In the genomic region with DNA sequence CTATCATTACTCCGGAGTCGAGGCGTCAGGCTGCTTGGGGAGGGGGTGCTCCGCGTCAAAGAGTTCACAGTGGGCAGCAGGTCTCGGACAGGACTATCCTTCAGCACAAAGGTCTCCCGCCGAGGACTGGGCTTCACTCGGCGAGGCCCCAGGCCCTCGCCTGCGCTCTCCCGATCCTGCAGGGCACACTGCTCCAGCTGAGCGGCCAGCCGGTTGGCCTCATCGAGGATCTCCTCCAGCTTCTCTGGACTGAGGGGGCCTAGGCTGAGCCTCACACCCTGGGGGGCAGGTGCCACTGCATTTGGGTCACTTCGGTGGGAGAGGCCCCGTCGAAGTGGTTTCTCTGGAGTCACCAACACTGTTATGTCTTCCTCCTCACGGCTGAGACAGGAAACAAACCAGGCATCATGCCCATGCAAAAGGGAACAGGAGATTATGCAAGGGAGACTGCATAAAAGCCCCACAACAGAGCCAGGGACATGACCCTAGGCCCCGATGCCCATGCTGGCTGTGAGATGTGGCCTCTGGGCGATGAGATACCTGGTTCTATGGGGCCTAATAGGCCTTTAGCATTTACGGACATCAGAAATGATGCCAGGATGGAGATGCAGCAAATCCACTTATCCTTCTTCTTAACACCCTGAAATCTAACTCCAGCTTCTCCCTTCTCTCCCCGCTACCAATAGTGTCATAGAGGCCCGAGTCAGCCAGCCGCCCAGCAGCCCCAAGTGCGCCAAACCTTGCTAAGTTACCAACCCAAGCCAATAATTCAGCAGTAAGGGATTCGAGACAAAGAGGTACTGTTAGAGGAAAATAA, we compare ENCODE assay signal across 8 cellular contexts. TPM values are rescaled to one million over a fixed set of nuclear protein-coding genes. Genes with fewer than 3 reads are reported as not detected.
DNase-seq lines count a peak whose midpoint lies in the region; ATAC-seq, FAIRE-seq and TF ChIP-seq lines count a peak whose summit lies in the region.

No MANE protein-coding gene starts in this region.

- ATAC-seq in K562 (no peak), GM19351 (IDR thresholded peaks at IDR 0.05; ENCODE audit: unreplicated experiment) (no peak)

- no peak for TF ChIP-seq CTCF in K562 (IDR thresholded peaks at IDR 0.05 in 2 of 3, conservative IDR thresholded peaks at IDR 0.05 in 1 of 3; ENCODE audit: insufficient read depth in 2 of 3, low read depth in 1 of 3, low read length in 3 of 3)

- H3K27ac ChIP-seq in K562 (ENCODE audit: extremely low read depth, low read depth, low read length) = peak overlapping the region; percentile 97; the same call in 2 of the 3 replicates
- H3K27ac ChIP-seq in mesodermal cell (ENCODE audit: low read depth, low read length, severe bottlenecking) = no peak overlapping the region

- H3K36me3 ChIP-seq in K562 (ENCODE audit: control insufficient read depth, insufficient read depth, low read length) (peaks cover 37% of the 10 kb centered on the region; the same call in 2 of the 3 replicates), mesodermal cell (ENCODE audit: control insufficient read depth, insufficient read depth, low read length) (peaks cover 42% of the 10 kb centered on the region)

- H3K4me3 ChIP-seq in Jurkat, Clone E6-1 (ENCODE audit: low read length) = peak overlapping the region; percentile 88
- H3K4me3 ChIP-seq in K562 (peak overlapping the region; percentile 68), mesodermal cell (ENCODE audit: extremely low read depth, insufficient read depth, low read length, poor library complexity, severe bottlenecking) (peak overlapping the region; percentile 65)

- DNase-seq in Ammon's horn (ENCODE audit: low spot score) (peak; percentile 70), K562 (ENCODE audit: extremely low read depth in 1 of 4, low spot score in 3 of 4) (peak in 1 of 4 experiments; percentile 33), HEK293T (ENCODE audit: extremely low spot score) (no peak), RCC 7860 (ENCODE audit: low spot score) (no peak), GM03348 (ENCODE audit: low spot score) (no peak)
- DNase-seq in Jurkat, Clone E6-1 (ENCODE audit: low read depth, low spot score) = no peak

- H4K20me1 ChIP-seq in K562 (replicated peaks; ENCODE audit: control insufficient read depth, insufficient read depth, low read length) = peaks cover 4% of the 10 kb centered on the region; the same call in 1 of the 2 replicates

- in situ Hi-C loops in K562 (cut with MboI) = no loop called here

- POLR2A ChIA-PET in K562 (lab: Yijun Ruan, JAX) = interaction anchor here (0.5 to 1.9 kb wide), 14 partner anchors 14 to 117 kb away, joined by 3 to 16 read pairs (median 3); a partner anchor contains a TSS
- POLR2A ChIA-PET in HEK293T (lab: Yijun Ruan, JAX) = interaction anchor here (0.9 to 2.1 kb wide), 12 partner anchors 15 to 179 kb away, joined by 3 to 18 read pairs (median 5); a partner anchor contains a TSS

- FAIRE-seq in K562 (lab: Jason Lieb, UNC) (no peak), RCC 7860 (lab: Jason Lieb, UNC) (no peak)

- H3K9me3 ChIP-seq in K562 (replicated peaks; ENCODE audit: control insufficient read depth, insufficient read depth, low read depth, low read length) = no peaks in the 10 kb centered on the region
- H3K9me3 ChIP-seq in mesodermal cell (ENCODE audit: control insufficient read depth, low read length) = no peaks in the 10 kb centered on the region

- CTCF ChIA-PET in K562 (lab: Yijun Ruan, JAX; ENCODE audit: low intra/inter-chr PET ratio) (no interaction called here), HEK293T (lab: Yijun Ruan, JAX) (interaction anchor here (0.6 to 2.1 kb wide), 4 partner anchors 116 to 259 kb away, joined by 3 to 7 read pairs (median 4); a partner anchor contains a TSS)

- no peaks in the 10 kb centered on the region for H3K9me1 ChIP-seq in K562 (ENCODE audit: control insufficient read depth, insufficient read depth, low read length)

- intact Hi-C loops in K562 (cut with micrococcal nuclease) = loop anchor here (2.0 kb wide), 1 partner anchor 117 kb away; no protein-coding TSS in a partner anchor

- peak overlapping the region; percentile 95; the same call in 1 of the 2 replicates for H2AFZ ChIP-seq in K562 (ENCODE audit: low read depth, low read length)

- peak overlapping the region; percentile 90 to 94 for H3K9ac ChIP-seq in K562 (ENCODE audit: insufficient read depth in 1 of 2, low read depth in 2 of 2, low read length in 2 of 2)

- H3K4me1 ChIP-seq in K562 (replicated peaks in 1 of 2; ENCODE audit: control insufficient read depth in 2 of 2, insufficient read depth in 2 of 2, low read length in 2 of 2) = peaks cover 41 to 47% of the 10 kb centered on the region in 2 experiments
- peaks cover 12% of the 10 kb centered on the region for H3K4me1 ChIP-seq in mesodermal cell (ENCODE audit: control insufficient read depth, insufficient read depth, low read length, poor library complexity, severe bottlenecking)

- peak overlapping the region; percentile 99 for H3K4me2 ChIP-seq in K562 (ENCODE audit: insufficient read depth, low read length)

- BruUV-seq in K562 (replicated peaks; lab: Mats Ljungman, UMichigan) = no TSS peak

- no peak for TF ChIP-seq POLR2A in K562 (conservative IDR thresholded peaks at IDR 0.05)

- WGBS in K562 (ENCODE audit: insufficient coverage, low coverage, missing lambda C conversion rate) = 81% methylated on average over 27 of the region's 28 CpGs
- WGBS in mesodermal cell (ENCODE audit: insufficient coverage in 2 of 2), 2 experiments = 77 to 87% methylated on average over 22 to 28 of the region's 28 CpGs

- H3K79me2 ChIP-seq in K562 (ENCODE audit: control insufficient read depth, insufficient read depth, low read length) = peaks cover 28% of the 10 kb centered on the region

- H3K27me3 ChIP-seq in K562 (ENCODE audit: control insufficient read depth in 2 of 2, insufficient read depth in 2 of 2, low read length in 2 of 2) = no peaks in the 10 kb centered on the region

- no peak for TF ChIP-seq RAD21 in K562 (CRISPR knock-in tag; conservative IDR thresholded peaks at IDR 0.05 in 1 of 2, IDR thresholded peaks at IDR 0.05 in 1 of 2)

- TF ChIP-seq EP300 in K562 (IDR thresholded peaks at IDR 0.05; ENCODE audit: low read length) = no peak

RNA-seq across cellular contexts. Expression of a gene that starts 1.1 kb away (rescaled TPM):
- 39.1 TPM for polyA plus RNA-seq in Jurkat, Clone E6-1 (2012; ENCODE audit: insufficient read depth, insufficient read length)
- 69.7 and 109 TPM in 2 replicates for total RNA-seq in K562 (2011; cell fraction: chromatin; rRNA removed; ENCODE audit: low replicate concordance)
- total RNA-seq in K562 (2011; cell fraction: nucleolus; rRNA removed) = 85.4 and 86.3 TPM in 2 replicates
- 66.2 and 83.3 TPM in 2 replicates for total RNA-seq in K562 (2011; cell fraction: nucleoplasm; rRNA removed)
- total RNA-seq in K562 (2014; rRNA removed) = 52.2 and 64.0 TPM in 2 replicates
- 27.9 and 28.7 TPM in 2 replicates for total RNA-seq in K562 (2014; rRNA removed; fragmentation: Illumina TruSeq; extraction: Trizol)
- total RNA-seq in K562 (2015; rRNA removed; fragmentation: Illumina TruSeq; extraction: Trizol) = 34.7 and 37.0 TPM in 2 replicates
- 51.8 and 55.4 TPM in 2 replicates for total RNA-seq in K562 (2021)
- polyA plus RNA-seq in K562 (2011; rRNA removed) = 39.3 and 59.5 TPM in 2 replicates
- 40.2 and 44.2 TPM in 2 replicates for polyA plus RNA-seq in K562 (2011; cell fraction: cytosol; rRNA removed)
- polyA plus RNA-seq in K562 (2011; cell fraction: nucleus; rRNA removed) = 225 and 272 TPM in 2 replicates
- 43.7 and 45.1 TPM in 2 replicates for polyA plus RNA-seq in K562 (2012)
- polyA plus RNA-seq in K562 (2014; fragmentation: Illumina TruSeq; extraction: Trizol) = 41.8 and 49.7 TPM in 2 replicates
- 1 to 10 TPM; 6.5 to 7.9 TPM for polyA plus RNA-seq in K562 (2014; fragmentation: Nextera tagmentation; extraction: Ambion mirVana)
- 56.1 and 65.2 TPM in 2 replicates for polyA plus RNA-seq in K562 (2014; rRNA removed)
- 16.7 and 17.2 TPM in 2 replicates for polyA minus RNA-seq in K562 (2011; rRNA and poly(A)+ RNA removed)
- 15.9 and 17.8 TPM in 2 replicates for polyA minus RNA-seq in K562 (2011; cell fraction: cytosol; rRNA and poly(A)+ RNA removed)
- 23.6 and 43.5 TPM in 2 replicates for polyA minus RNA-seq in K562 (2011; cell fraction: nucleus; rRNA and poly(A)+ RNA removed)
- polyA plus RNA-seq in mesodermal cell (2013, experiment 1 of 2) = 42.2 TPM
- polyA plus RNA-seq in mesodermal cell (2013, experiment 2 of 2) = 41.8 TPM

RNA-seq across cellular contexts. Expression of a gene that starts 24.9 kb away (rescaled TPM):
- not detected for polyA plus RNA-seq in Jurkat, Clone E6-1 (2012; ENCODE audit: insufficient read depth, insufficient read length)
- total RNA-seq in K562 (2011; cell fraction: chromatin; rRNA removed; ENCODE audit: low replicate concordance) = 1.2 and 1.7 TPM in 2 replicates
- 1.2 TPM in 2 replicates for total RNA-seq in K562 (2011; cell fraction: nucleolus; rRNA removed)
- total RNA-seq in K562 (2011; cell fraction: nucleoplasm; rRNA removed) = 1.5 TPM in 1 of 2 replicates, not detected in the other
- total RNA-seq in K562 (2014; rRNA removed) (0.49 and 0.50 TPM in 2 replicates), K562 (2014; rRNA removed; fragmentation: Illumina TruSeq; extraction: Trizol) (0.33 and 0.57 TPM in 2 replicates), K562 (2015; rRNA removed; fragmentation: Illumina TruSeq; extraction: Trizol) (0.15 and 0.22 TPM in 2 replicates), K562 (2021) (0.34 and 0.66 TPM in 2 replicates)
- polyA plus RNA-seq in K562 (2011; rRNA removed) (0.60 and 1.9 TPM in 2 replicates), K562 (2014; fragmentation: Illumina TruSeq; extraction: Trizol) (0.22 and 0.36 TPM in 2 replicates), K562 (2014; fragmentation: Nextera tagmentation; extraction: Ambion mirVana) (under 1 TPM; 0.20 TPM), K562 (2014; rRNA removed) (0.08 and 0.45 TPM in 2 replicates)
- 0.52 and 2.6 TPM in 2 replicates for polyA plus RNA-seq in K562 (2011; cell fraction: cytosol; rRNA removed)
- 0.73 and 4.1 TPM in 2 replicates for polyA plus RNA-seq in K562 (2011; cell fraction: nucleus; rRNA removed)
- 0.08 and 0.36 TPM in 2 replicates for polyA plus RNA-seq in K562 (2012)
- 0.42 and 0.74 TPM in 2 replicates for polyA minus RNA-seq in K562 (2011; rRNA and poly(A)+ RNA removed)
- polyA minus RNA-seq in K562 (2011; cell fraction: cytosol; rRNA and poly(A)+ RNA removed) = 0.57 TPM in 1 of 2 replicates, not detected in the other
- polyA minus RNA-seq in K562 (2011; cell fraction: nucleus; rRNA and poly(A)+ RNA removed) = 0.56 and 0.67 TPM in 2 replicates
- polyA plus RNA-seq in mesodermal cell (2013, experiment 1 of 2) = not detected
- not detected for polyA plus RNA-seq in mesodermal cell (2013, experiment 2 of 2)

RNA-seq across cellular contexts. Expression of a gene that starts 32.5 kb away (rescaled TPM):
- polyA plus RNA-seq in Jurkat, Clone E6-1 (2012; ENCODE audit: insufficient read depth, insufficient read length) = 13.5 TPM
- total RNA-seq in K562 (2011; cell fraction: chromatin; rRNA removed; ENCODE audit: low replicate concordance) = 44.8 and 129 TPM in 2 replicates
- total RNA-seq in K562 (2011; cell fraction: nucleolus; rRNA removed) = 69.9 and 80.7 TPM in 2 replicates
- 57.7 and 69.2 TPM in 2 replicates for total RNA-seq in K562 (2011; cell fraction: nucleoplasm; rRNA removed)
- total RNA-seq in K562 (2014; rRNA removed) = 4.1 and 5.9 TPM in 2 replicates
- 2.7 and 3.0 TPM in 2 replicates for total RNA-seq in K562 (2014; rRNA removed; fragmentation: Illumina TruSeq; extraction: Trizol)
- 4.2 and 5.0 TPM in 2 replicates for total RNA-seq in K562 (2015; rRNA removed; fragmentation: Illumina TruSeq; extraction: Trizol)
- total RNA-seq in K562 (2021) = 19.1 and 21.9 TPM in 2 replicates
- polyA plus RNA-seq in K562 (2011; rRNA removed) = 7.2 and 8.2 TPM in 2 replicates
- 8.3 and 12.6 TPM in 2 replicates for polyA plus RNA-seq in K562 (2011; cell fraction: cytosol; rRNA removed)
- 38.5 and 63.5 TPM in 2 replicates for polyA plus RNA-seq in K562 (2011; cell fraction: nucleus; rRNA removed)
- 15.6 and 17.8 TPM in 2 replicates for polyA plus RNA-seq in K562 (2012)
- 14.1 and 15.3 TPM in 2 replicates for polyA plus RNA-seq in K562 (2014; fragmentation: Illumina TruSeq; extraction: Trizol)
- polyA plus RNA-seq in K562 (2014; fragmentation: Nextera tagmentation; extraction: Ambion mirVana) = under 1 TPM; 0.31 to 0.86 TPM
- polyA plus RNA-seq in K562 (2014; rRNA removed) = 9.0 and 10.2 TPM in 2 replicates
- 14.3 and 24.2 TPM in 2 replicates for polyA minus RNA-seq in K562 (2011; rRNA and poly(A)+ RNA removed)
- 23.8 and 25.3 TPM in 2 replicates for polyA minus RNA-seq in K562 (2011; cell fraction: cytosol; rRNA and poly(A)+ RNA removed)
- 31.9 and 33.1 TPM in 2 replicates for polyA minus RNA-seq in K562 (2011; cell fraction: nucleus; rRNA and poly(A)+ RNA removed)
- polyA plus RNA-seq in mesodermal cell (2013, experiment 1 of 2) = 14.0 TPM
- polyA plus RNA-seq in mesodermal cell (2013, experiment 2 of 2) = 9.2 TPM
